ENCODE assay signal across 23 cellular contexts in the genomic region with DNA sequence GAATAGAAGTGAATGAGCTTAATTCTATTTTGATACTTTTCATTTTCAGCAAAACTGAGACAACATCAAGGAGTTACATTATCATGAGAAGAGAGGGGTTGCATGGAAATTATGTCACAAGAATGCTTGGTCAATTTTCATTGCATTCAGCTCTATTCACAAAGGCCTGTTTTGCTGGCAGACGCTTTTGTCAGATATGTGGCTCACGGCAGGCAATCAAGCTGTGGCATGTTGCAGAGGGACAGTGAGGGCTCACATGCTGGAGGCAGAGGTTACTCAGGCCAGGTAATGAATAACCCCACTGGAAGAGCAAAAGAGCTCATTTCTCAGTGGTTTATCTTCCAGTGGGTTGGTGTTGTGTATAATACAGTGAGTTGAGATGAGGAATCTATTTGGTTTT.
A peak's percentile ranks its signal among the peaks of the same experiment; 100 is the strongest.
DNase-seq lines count a peak whose midpoint lies in the region; ATAC-seq and TF ChIP-seq lines count a peak whose summit lies in the region.
"Had no signal": no experiment of that assay in that cellular context is flagged by ENCODE, and none has a peak within 500 bp of the region (broad histone marks: within the 10 kb centered on the region; RNA-seq: fewer than 3 reads in every experiment).

No MANE protein-coding gene starts in this region.

- H2BK15ac ChIP-seq in H9 (ENCODE audit: low read depth, low read length): no peak overlapping the region

- H3K4me1 Mint-ChIP-seq in H9: peaks cover 10 to 18% of the 10 kb centered on the region in 2 experiments
- no peaks in the 10 kb centered on the region for H3K4me1 Mint-ChIP-seq in endodermal cell
- no peaks in the 10 kb centered on the region for H3K4me1 Mint-ChIP-seq in osteocyte (ENCODE audit: unreplicated experiment)
- H3K4me1 Mint-ChIP-seq: CD14-positive monocyte; CD4-positive, alpha-beta memory T cell; CD4-positive, CD25-positive, alpha-beta regulatory T cell; CD8-positive, alpha-beta memory T cell had no signal

- H3K4me1 ChIP-seq in H9 (ENCODE audit: insufficient read depth, low read length) (no peaks in the 10 kb centered on the region; the same call in 1 of the 2 replicates), endodermal cell (ENCODE audit: control insufficient read depth, insufficient read depth, low read length) (no peaks in the 10 kb centered on the region)
- H3K4me1 ChIP-seq: BE2C, BLaER1 had no signal

- H3K79me2 ChIP-seq in H9 (ENCODE audit: insufficient read depth, low read length): no peaks in the 10 kb centered on the region

- no peak for ATAC-seq in GM21723 (IDR thresholded peaks at IDR 0.05; ENCODE audit: unreplicated experiment)

- no peak overlapping the region for H4K5ac ChIP-seq in H9 (ENCODE audit: insufficient read length, low read depth, low read length)

- H3K9me3 ChIP-seq in H9 (ENCODE audit: control insufficient read depth, low read depth, low read length) (no peaks in the 10 kb centered on the region), endodermal cell (ENCODE audit: control insufficient read depth, low read length) (no peaks in the 10 kb centered on the region)
- H3K9me3 ChIP-seq: BE2C, BLaER1 had no signal

- H3K4me3 ChIP-seq in endodermal cell (ENCODE audit: low read length): no peak overlapping the region
- H3K4me3 ChIP-seq: BLaER1 had no signal

- no peak overlapping the region for H2AK5ac ChIP-seq in H9 (ENCODE audit: insufficient read length, low read length)

- H2AFZ ChIP-seq in H9 (ENCODE audit: low read length): no peak overlapping the region

- H3K23ac ChIP-seq in H9 (ENCODE audit: insufficient read length, low read depth, low read length): no peak overlapping the region

- H3K4me3 Mint-ChIP-seq in H9: no peak overlapping the region
- no peak overlapping the region for H3K4me3 Mint-ChIP-seq in endodermal cell
- no peak overlapping the region for H3K4me3 Mint-ChIP-seq in osteocyte (ENCODE audit: unreplicated experiment)
- H3K4me3 Mint-ChIP-seq: CD14-positive monocyte; CD4-positive, alpha-beta memory T cell; CD4-positive, CD25-positive, alpha-beta regulatory T cell; CD8-positive, alpha-beta memory T cell had no signal

- H3K4ac ChIP-seq in H9 (ENCODE audit: low read depth, low read length): no peak overlapping the region

- H4K8ac ChIP-seq in H9 (replicated peaks; ENCODE audit: insufficient read length, low read depth, low read length): no peak overlapping the region

- no CpG with 5 or more reads among the region's 2 CpGs for WGBS in H9 (ENCODE audit: extremely low coverage, insufficient read length, low lambda C conversion rate)
- WGBS in endodermal cell (ENCODE audit: insufficient coverage in 1 of 2, insufficient read length in 1 of 2), 2 experiments: 58% methylated on average over 2 of the region's 2 CpGs

- H3K36me3 Mint-ChIP-seq in H9 (ENCODE audit: insufficient read depth in 1 of 3, low read depth in 3 of 3): no peaks in the 10 kb centered on the region
- H3K36me3 Mint-ChIP-seq in endodermal cell (ENCODE audit: low read depth): no peaks in the 10 kb centered on the region
- no peaks in the 10 kb centered on the region for H3K36me3 Mint-ChIP-seq in osteocyte (ENCODE audit: unreplicated experiment)
- H3K36me3 Mint-ChIP-seq: CD14-positive monocyte; CD4-positive, alpha-beta memory T cell; CD4-positive, CD25-positive, alpha-beta regulatory T cell; CD8-positive, alpha-beta memory T cell had no signal

- H2BK12ac ChIP-seq in H9 (ENCODE audit: insufficient read length, low read depth, low read length): no peak overlapping the region

- TF ChIP-seq CTCF in H9 (conservative IDR thresholded peaks at IDR 0.05) (no peak), endodermal cell (conservative IDR thresholded peaks at IDR 0.05) (no peak), osteocyte (IDR thresholded peaks at IDR 0.05) (no peak)

- no peak overlapping the region for H3K56ac ChIP-seq in H9 (ENCODE audit: insufficient read length, low read depth, low read length)

- no peak overlapping the region for H3K27ac ChIP-seq in H9 (ENCODE audit: insufficient read length, low read depth, low read length)
- peak overlapping the region; percentile 47 for H3K27ac ChIP-seq in endodermal cell (ENCODE audit: low read depth, low read length)
- H3K27ac ChIP-seq: BLaER1 had no signal

- no peak overlapping the region for H2BK5ac ChIP-seq in H9 (ENCODE audit: insufficient read length, low read length)

- H4K91ac ChIP-seq in H9 (ENCODE audit: insufficient read length, low read depth, low read length): no peak overlapping the region

- no peak for DNase-seq in H9
- peak; percentile 26 for DNase-seq in cerebellum (ENCODE audit: low spot score)
- DNase-seq in endodermal cell: peak; percentile 56
- no peak for DNase-seq in osteocyte (ENCODE audit: extremely low spot score, unreplicated experiment)
- no peak for DNase-seq in GM19238 (ENCODE audit: insufficient read length, low spot score)
- DNase-seq in stimulated activated CD4-positive, alpha-beta T cell treated with anti-CD3 and anti-CD28 coated beads, Interleukin-4, amount 100 ng/mL, for 4 hours: no peak
- DNase-seq: 8988T; ACHN; BE2C; CD4-positive, alpha-beta memory T cell; CD4-positive, CD25-positive, alpha-beta regulatory T cell; CD8-positive, alpha-beta memory T cell; COR-L47; DMS 273 treated with DMSO at 0.1 percent for 48 hours; DMS153; DMS53; DMS79; DND-41; EL; GF-D8 had no signal

- no peak overlapping the region for H3K18ac ChIP-seq in H9 (ENCODE audit: insufficient read length, low read depth, low read length)

- H3K9me3 Mint-ChIP-seq in H9: no peaks in the 10 kb centered on the region
- no peaks in the 10 kb centered on the region for H3K9me3 Mint-ChIP-seq in endodermal cell
- H3K9me3 Mint-ChIP-seq in osteocyte (ENCODE audit: unreplicated experiment): peaks cover 43% of the 10 kb centered on the region

- H3K36me3 ChIP-seq in endodermal cell (ENCODE audit: control insufficient read depth, insufficient read depth, low read length): no peaks in the 10 kb centered on the region
- H3K36me3 ChIP-seq: BE2C, BLaER1 had no signal

- H3K27ac Mint-ChIP-seq in H9 (peak overlapping the region in 2 of 3 experiments; percentile 21 to 29; a peak in 2 of 7 replicates), endodermal cell (no peak overlapping the region), osteocyte (ENCODE audit: unreplicated experiment) (no peak overlapping the region)
- H3K27ac Mint-ChIP-seq: CD14-positive monocyte; CD4-positive, alpha-beta memory T cell; CD4-positive, CD25-positive, alpha-beta regulatory T cell; CD8-positive, alpha-beta memory T cell had no signal

- H3K23me2 ChIP-seq in H9 (ENCODE audit: insufficient read length, low read depth, low read length, poor library complexity, severe bottlenecking): no peaks in the 10 kb centered on the region

- no peaks in the 10 kb centered on the region for H3K79me1 ChIP-seq in H9 (ENCODE audit: insufficient read depth, low read depth, low read length, poor library complexity, severe bottlenecking)

- no peaks in the 10 kb centered on the region for H3K27me3 ChIP-seq in H9 (ENCODE audit: insufficient read depth, low read length)
- H3K27me3 ChIP-seq in endodermal cell (ENCODE audit: control insufficient read depth, insufficient read depth, low read length, poor library complexity, severe bottlenecking): peaks cover 4% of the 10 kb centered on the region
- H3K27me3 ChIP-seq: BE2C, BLaER1 had no signal

- H3K14ac ChIP-seq in H9 (ENCODE audit: insufficient read depth, low read length): no peak overlapping the region

- no peak overlapping the region for H3K9ac ChIP-seq in H9 (ENCODE audit: extremely low read depth, insufficient read length, low read length)
- no peak overlapping the region for H3K9ac ChIP-seq in endodermal cell (ENCODE audit: extremely low read depth, low read length, poor library complexity, severe bottlenecking)
- H3K9ac ChIP-seq: BLaER1 had no signal

- H3K4me2 ChIP-seq in H9 (ENCODE audit: insufficient read depth, insufficient read length, low read length): no peak overlapping the region
- H3K4me2 ChIP-seq: BLaER1 had no signal

- H2BK20ac ChIP-seq in H9 (ENCODE audit: low read depth, low read length, poor library complexity, severe bottlenecking): no peak overlapping the region

- no peak overlapping the region for H3T11ph ChIP-seq in H9 (ENCODE audit: low read length)

- H3K27me3 Mint-ChIP-seq in H9 (ENCODE audit: low read depth) (peaks cover 2% of the 10 kb centered on the region), endodermal cell (ENCODE audit: insufficient read depth) (peaks cover 23% of the 10 kb centered on the region), osteocyte (ENCODE audit: unreplicated experiment) (no peaks in the 10 kb centered on the region)
- H3K27me3 Mint-ChIP-seq: CD4-positive, alpha-beta memory T cell; CD4-positive, CD25-positive, alpha-beta regulatory T cell; CD8-positive, alpha-beta memory T cell had no signal

- H2BK120ac ChIP-seq in H9 (ENCODE audit: low read depth, low read length, poor library complexity, severe bottlenecking): no peak overlapping the region

- H4K20me1 ChIP-seq in H9 (ENCODE audit: control insufficient read depth, insufficient read depth, insufficient read length): no peaks in the 10 kb centered on the region
- H4K20me1 ChIP-seq: BLaER1 had no signal

Comparison
In these comparisons a context has a peak if more than half of its experiments do, and no peak if none do; other contexts are left out.
1. DNase-seq: peak in cerebellum (single experiment) and endodermal cell (single experiment); none in H9 (single experiment), osteocyte (single experiment), GM19238 (single experiment) and stimulated activated CD4-positive, alpha-beta T cell treated with anti-CD3 and anti-CD28 coated beads, Interleukin-4, amount 100 ng/mL, for 4 hours (0 of 2).
2. H3K27ac Mint-ChIP-seq: peak in H9 (2 of 3); none in endodermal cell (single experiment) and osteocyte (single experiment).